25 cellular contexts compared by ENCODE assay signal in the genomic region with DNA sequence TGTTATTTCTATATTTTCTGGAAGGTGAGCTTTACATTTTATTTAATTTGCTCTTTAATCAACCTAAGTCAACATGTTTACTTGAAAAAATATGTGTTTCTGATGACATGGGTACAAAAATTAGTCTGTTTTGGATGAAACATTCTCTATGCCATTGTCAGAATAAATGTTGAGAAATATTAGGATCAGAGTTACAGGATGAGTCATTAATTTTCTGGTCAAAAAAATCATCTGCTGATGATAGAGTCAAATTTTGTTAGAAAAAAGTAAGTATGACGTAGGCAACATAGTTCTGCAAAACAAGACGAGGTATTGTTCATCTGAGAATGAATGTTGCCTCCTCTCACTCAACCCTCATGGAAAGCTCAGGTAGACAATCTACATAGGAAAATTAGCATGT.
"Had no signal": no experiment of that assay in that cellular context is flagged by ENCODE, and none has a peak within 500 bp of the region (broad histone marks: within the 10 kb centered on the region; RNA-seq: fewer than 3 reads in every experiment).

No MANE protein-coding gene starts in this region.

- H3K4me2 ChIP-seq: hepatocyte, neural progenitor cell had no signal

- H3K4me1 ChIP-seq: colonic mucosa, foreskin keratinocyte, neural progenitor cell, suprapubic skin, uterus had no signal

- H3K79me2 ChIP-seq: hepatocyte had no signal

- H3K36me3 ChIP-seq: colonic mucosa, neural progenitor cell, ovary, right atrium auricular region, sigmoid colon, suprapubic skin, thyroid gland, uterus had no signal

- DNase-seq: colonic mucosa; effector CD4-positive, alpha-beta T cell; endodermal cell; foreskin keratinocyte; head of caudate nucleus; left colon; left ventricle myocardium superior; mesenchymal stem cell; midbrain; nucleus accumbens; ovary; sigmoid colon; small intestine; stimulated activated CD4-positive, alpha-beta T cell treated with anti-CD3 and anti-CD28 coated beads, Interleukin-12 subunit alpha, Interleukin-12 subunit beta, amount 100 ng/mL, for 4 hours; stimulated activated CD4-positive, alpha-beta T cell treated with anti-CD3 and anti-CD28 coated beads, Interleukin-2, amount 100 ng/mL, for 48 hours; stimulated activated naive CD4-positive, alpha-beta T cell treated with Interleukin-2 at 50 U/mL for 16 hours; thyroid gland; uterus had no signal

- H3K27me3 ChIP-seq: colonic mucosa, foreskin keratinocyte, hepatocyte, neural progenitor cell, ovary, right atrium auricular region, sigmoid colon, suprapubic skin, thyroid gland, uterus had no signal

- H3K9ac ChIP-seq: neural progenitor cell had no signal

- H2AFZ ChIP-seq: hepatocyte, neural progenitor cell had no signal

- H3K4me3 ChIP-seq: colonic mucosa, hepatocyte, lung, neural progenitor cell, ovary, right atrium auricular region, sigmoid colon, suprapubic skin, thyroid gland, uterus had no signal

- H3K9me3 ChIP-seq: colonic mucosa, ovary, right atrium auricular region, sigmoid colon, suprapubic skin, thyroid gland, uterus had no signal

- ATAC-seq: foreskin keratinocyte; left colon; left ventricle myocardium superior; natural killer cell treated with Interleukin-12 subunit alpha and Interleukin-12 subunit beta and Interleukin-15 and Interleukin-18, amount 100 ng/mL, for 72 hours had no signal

- H3K27ac ChIP-seq: colonic mucosa, foreskin keratinocyte, hepatocyte, neural progenitor cell, ovary, right atrium auricular region, sigmoid colon, suprapubic skin, thyroid gland, uterus had no signal

- FAIRE-seq: endothelial cell of umbilical vein, small intestine had no signal
